ENCODE assay signal across 1 cellular context in genomic region chr14:39876935-39877334, GRCh38.
TF ChIP-seq lines count a peak whose summit lies in the region.

No MANE protein-coding gene starts in this region.

TF ChIP-seq in GM23338, 12 proteins besides CTCF, POLR2A, EP300 and RAD21 (continued from another document):
- TF ChIP-seq, protein P1, sequence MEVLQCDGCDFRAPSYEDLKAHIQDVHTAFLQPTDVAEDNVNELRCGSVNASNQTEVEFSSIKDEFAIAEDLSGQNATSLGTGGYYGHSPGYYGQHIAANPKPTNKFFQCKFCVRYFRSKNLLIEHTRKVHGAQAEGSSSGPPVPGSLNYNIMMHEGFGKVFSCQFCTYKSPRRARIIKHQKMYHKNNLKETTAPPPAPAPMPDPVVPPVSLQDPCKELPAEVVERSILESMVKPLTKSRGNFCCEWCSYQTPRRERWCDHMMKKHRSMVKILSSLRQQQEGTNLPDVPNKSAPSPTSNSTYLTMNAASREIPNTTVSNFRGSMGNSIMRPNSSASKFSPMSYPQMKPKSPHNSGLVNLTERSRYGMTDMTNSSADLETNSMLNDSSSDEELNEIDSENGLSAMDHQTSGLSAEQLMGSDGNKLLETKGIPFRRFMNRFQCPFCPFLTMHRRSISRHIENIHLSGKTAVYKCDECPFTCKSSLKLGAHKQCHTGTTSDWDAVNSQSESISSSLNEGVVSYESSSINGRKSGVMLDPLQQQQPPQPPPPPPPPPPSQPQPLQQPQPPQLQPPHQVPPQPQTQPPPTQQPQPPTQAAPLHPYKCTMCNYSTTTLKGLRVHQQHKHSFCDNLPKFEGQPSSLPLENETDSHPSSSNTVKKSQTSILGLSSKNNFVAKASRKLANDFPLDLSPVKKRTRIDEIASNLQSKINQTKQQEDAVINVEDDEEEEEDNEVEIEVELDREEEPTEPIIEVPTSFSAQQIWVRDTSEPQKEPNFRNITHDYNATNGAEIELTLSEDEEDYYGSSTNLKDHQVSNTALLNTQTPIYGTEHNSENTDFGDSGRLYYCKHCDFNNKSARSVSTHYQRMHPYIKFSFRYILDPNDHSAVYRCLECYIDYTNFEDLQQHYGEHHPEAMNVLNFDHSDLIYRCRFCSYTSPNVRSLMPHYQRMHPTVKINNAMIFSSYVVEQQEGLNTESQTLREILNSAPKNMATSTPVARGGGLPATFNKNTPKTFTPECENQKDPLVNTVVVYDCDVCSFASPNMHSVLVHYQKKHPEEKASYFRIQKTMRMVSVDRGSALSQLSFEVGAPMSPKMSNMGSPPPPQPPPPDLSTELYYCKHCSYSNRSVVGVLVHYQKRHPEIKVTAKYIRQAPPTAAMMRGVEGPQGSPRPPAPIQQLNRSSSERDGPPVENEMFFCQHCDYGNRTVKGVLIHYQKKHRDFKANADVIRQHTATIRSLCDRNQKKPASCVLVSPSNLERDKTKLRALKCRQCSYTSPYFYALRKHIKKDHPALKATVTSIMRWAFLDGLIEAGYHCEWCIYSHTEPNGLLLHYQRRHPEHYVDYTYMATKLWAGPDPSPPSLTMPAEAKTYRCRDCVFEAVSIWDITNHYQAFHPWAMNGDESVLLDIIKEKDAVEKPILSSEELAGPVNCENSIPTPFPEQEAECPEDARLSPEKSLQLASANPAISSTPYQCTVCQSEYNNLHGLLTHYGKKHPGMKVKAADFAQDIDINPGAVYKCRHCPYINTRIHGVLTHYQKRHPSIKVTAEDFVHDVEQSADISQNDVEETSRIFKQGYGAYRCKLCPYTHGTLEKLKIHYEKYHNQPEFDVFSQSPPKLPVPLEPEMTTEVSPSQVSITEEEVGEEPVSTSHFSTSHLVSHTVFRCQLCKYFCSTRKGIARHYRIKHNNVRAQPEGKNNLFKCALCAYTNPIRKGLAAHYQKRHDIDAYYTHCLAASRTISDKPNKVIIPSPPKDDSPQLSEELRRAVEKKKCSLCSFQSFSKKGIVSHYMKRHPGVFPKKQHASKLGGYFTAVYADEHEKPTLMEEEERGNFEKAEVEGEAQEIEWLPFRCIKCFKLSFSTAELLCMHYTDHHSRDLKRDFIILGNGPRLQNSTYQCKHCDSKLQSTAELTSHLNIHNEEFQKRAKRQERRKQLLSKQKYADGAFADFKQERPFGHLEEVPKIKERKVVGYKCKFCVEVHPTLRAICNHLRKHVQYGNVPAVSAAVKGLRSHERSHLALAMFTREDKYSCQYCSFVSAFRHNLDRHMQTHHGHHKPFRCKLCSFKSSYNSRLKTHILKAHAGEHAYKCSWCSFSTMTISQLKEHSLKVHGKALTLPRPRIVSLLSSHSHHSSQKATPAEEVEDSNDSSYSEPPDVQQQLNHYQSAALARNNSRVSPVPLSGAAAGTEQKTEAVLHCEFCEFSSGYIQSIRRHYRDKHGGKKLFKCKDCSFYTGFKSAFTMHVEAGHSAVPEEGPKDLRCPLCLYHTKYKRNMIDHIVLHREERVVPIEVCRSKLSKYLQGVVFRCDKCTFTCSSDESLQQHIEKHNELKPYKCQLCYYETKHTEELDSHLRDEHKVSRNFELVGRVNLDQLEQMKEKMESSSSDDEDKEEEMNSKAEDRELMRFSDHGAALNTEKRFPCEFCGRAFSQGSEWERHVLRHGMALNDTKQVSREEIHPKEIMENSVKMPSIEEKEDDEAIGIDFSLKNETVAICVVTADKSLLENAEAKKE (CRISPR knock-in tag; IDR thresholded peaks at IDR 0.05): no peak
- TF ChIP-seq ZNF114 (CRISPR knock-in tag; IDR thresholded peaks at IDR 0.05) (no peak), STAT1 (IDR thresholded peaks at IDR 0.05; ENCODE audit: unreplicated experiment) (no peak), REST (IDR thresholded peaks at IDR 0.05; ENCODE audit: unreplicated experiment) (no peak), JUNB (IDR thresholded peaks at IDR 0.05; ENCODE audit: unreplicated experiment) (no peak), ZNF331 (CRISPR knock-in tag; IDR thresholded peaks at IDR 0.05; ENCODE audit: low read depth) (no peak), ETS1 (IDR thresholded peaks at IDR 0.05) (no peak)
